Comparison of ENCODE assay signal across 12 cellular contexts in the genomic region with DNA sequence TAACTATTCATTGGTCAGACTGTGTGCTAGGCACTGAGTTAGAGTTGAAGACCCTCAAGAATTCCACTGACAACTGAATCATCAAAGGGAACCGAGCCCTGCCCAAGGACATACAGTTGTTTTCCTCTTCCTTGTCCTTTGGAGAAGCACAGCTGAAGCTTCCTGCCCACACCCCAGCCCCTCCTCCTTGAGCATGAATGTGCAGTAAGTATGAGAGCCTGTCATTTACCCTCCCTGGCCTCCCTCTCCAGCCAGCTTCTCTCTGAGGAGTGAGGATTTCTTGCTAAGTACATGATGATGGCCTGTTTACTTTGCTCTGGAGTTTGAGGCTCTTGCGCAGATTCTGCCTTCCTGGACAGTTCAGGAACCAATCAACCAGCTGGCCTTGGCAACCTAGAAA.
DNase-seq lines count a peak whose midpoint lies in the region; ATAC-seq and TF ChIP-seq lines count a peak whose summit lies in the region.
"Had no signal": no experiment of that assay in that cellular context is flagged by ENCODE, and none has a peak within 500 bp of the region (broad histone marks: within the 10 kb centered on the region; RNA-seq: fewer than 3 reads in every experiment).

No MANE protein-coding gene starts in this region.

- H3K4me1 Mint-ChIP-seq in osteocyte (ENCODE audit: unreplicated experiment) = peaks cover 99% of the 10 kb centered on the region

- TF ChIP-seq CTCF in fibroblast of mammary gland (conservative IDR thresholded peaks at IDR 0.05; ENCODE audit: control insufficient read depth, insufficient read depth, low read depth, low read length) (no peak), osteocyte (IDR thresholded peaks at IDR 0.05) (no peak), GM13976 (IDR thresholded peaks at IDR 0.05; ENCODE audit: borderline replicate concordance, control extremely low read depth, extremely low read depth, insufficient read depth, missing control alignments) (no peak)

- no peaks in the 10 kb centered on the region for H3K27me3 Mint-ChIP-seq in osteocyte (ENCODE audit: unreplicated experiment)

- no peaks in the 10 kb centered on the region for H3K36me3 Mint-ChIP-seq in osteocyte (ENCODE audit: unreplicated experiment)

- ATAC-seq in GM21717 (IDR thresholded peaks at IDR 0.05; ENCODE audit: unreplicated experiment) (no peak), HG03521 (IDR thresholded peaks at IDR 0.05; ENCODE audit: unreplicated experiment) (no peak)

- H3K4me3 ChIP-seq in fibroblast of mammary gland (ENCODE audit: control insufficient read depth, low read depth, low read length) = no peak overlapping the region

- H3K4me3 Mint-ChIP-seq in osteocyte (ENCODE audit: unreplicated experiment) = peak overlapping the region; percentile 44

- DNase-seq in GDM1 (lab: John Stamatoyannopoulos, UW) = peak; percentile 66
- DNase-seq in NCI-H510A treated with DMSO at 0.1 percent for 48 hours (lab: John Stamatoyannopoulos, UW) = peak; percentile 67
- peak; percentile 65 for DNase-seq in fibroblast of mammary gland (ENCODE audit: low read depth)
- DNase-seq in osteocyte (ENCODE audit: extremely low spot score, unreplicated experiment) = no peak
- DNase-seq in superior temporal gyrus (ENCODE audit: extremely low spot score) = no peak
- no peak for DNase-seq in GM13976 (ENCODE audit: low spot score)
- DNase-seq: COR-L47; NCI-H524 treated with DMSO at 0.1 percent for 48 hours; stimulated activated CD4-positive, alpha-beta T cell treated with anti-CD3 and anti-CD28 coated beads, Interleukin-1b, Interleukin-23, amount 100 ng/mL, for 48 hours; T-helper 2 cell had no signal

- in situ Hi-C loops in GM13976 (cut with MboI; ENCODE audit: low sequenced_read_pairs, unreplicated experiment) = no loop called here

- H3K9me3 Mint-ChIP-seq in osteocyte (ENCODE audit: unreplicated experiment) = no peaks in the 10 kb centered on the region

- peak overlapping the region; percentile 96 for H3K27ac Mint-ChIP-seq in osteocyte (ENCODE audit: unreplicated experiment)

Comparison
In these comparisons a context has a peak if more than half of its experiments do, and no peak if none do; other contexts are left out.
1. DNase-seq: peak in GDM1 (single experiment), NCI-H510A treated with DMSO at 0.1 percent for 48 hours (single experiment) and fibroblast of mammary gland (single experiment); none in osteocyte (single experiment), superior temporal gyrus (single experiment) and GM13976 (single experiment).